In genomic region chr17:67376892-67377726, GRCh38 we compare ENCODE assay signal across 8 cellular contexts. TPM values are rescaled to one million over a fixed set of nuclear protein-coding genes. Genes with fewer than 3 reads are reported as not detected.
DNase-seq lines count a peak whose midpoint lies in the region; ATAC-seq, FAIRE-seq and TF ChIP-seq lines count a peak whose summit lies in the region.

Gene PITPNC1, plus strand, starts transcription at chr17:67377281.

- peaks cover 18% of the 10 kb centered on the region for H3K36me3 Mint-ChIP-seq in CD8-positive, alpha-beta T cell
- peaks cover 17% of the 10 kb centered on the region for H3K36me3 Mint-ChIP-seq in activated CD8-positive, alpha-beta memory T cell treated with anti-CD3 and anti-CD28 coated beads, Interleukin-2, amount 10 ng/mL, durations not matched to agents 7 days and 5 days

- no peak for TF ChIP-seq EP300 in H1 (IDR thresholded peaks at IDR 0.05; ENCODE audit: borderline replicate concordance in 1 of 2, low read depth in 2 of 2, low read length in 2 of 2)

- POLR2A ChIA-PET in CD8-positive, alpha-beta T cell (lab: Charles Lee), result interaction anchor here (0.6 to 9.4 kb wide), 16 partner anchors 9 to 620 kb away, joined by 3 to 159 read pairs (median 6); partner anchors contain the start of gene PSMD12
- POLR2A ChIA-PET in H1 (lab: Charles Lee; ENCODE audit: partially characterized antibody), result interaction anchor here (0.7 to 1.1 kb wide), 6 partner anchors 9 to 547 kb away, joined by 3 read pairs; partner anchors contain the start of gene NOL11

- H3K23ac ChIP-seq in H1 (ENCODE audit: insufficient read length), result no peak within 1 kb of the TSS

- H4K91ac ChIP-seq in H1 (replicated peaks; ENCODE audit: insufficient read length, low read length), result peak within 1 kb of the TSS; percentile 87

- H2BK20ac ChIP-seq in H1 (ENCODE audit: low read length), result 0 out of 2 replicates have a peak within 1 kb of the TSS, but pooled peaks have one; percentile 55

- H3K79me2 ChIP-seq in H1 (ENCODE audit: control insufficient read depth in 1 of 2, insufficient read depth in 2 of 2, low read length in 2 of 2), result peaks cover 0 to 32% of the 10 kb centered on the region in 2 experiments; a peak in 2 of 4 replicates

- peak; percentile 72 to 94 (median 88) for DNase-seq in CD8-positive, alpha-beta T cell
- DNase-seq in HL-60 (ENCODE audit: low read depth in 1 of 2, low spot score in 1 of 2), result peak in 1 of 2 experiments; percentile 89
- peak; percentile 65 for DNase-seq in NT2/D1 (ENCODE audit: low read depth, low spot score)
- DNase-seq in activated CD8-positive, alpha-beta memory T cell treated with anti-CD3 and anti-CD28 coated beads, Interleukin-2, amount 10 ng/mL, durations not matched to agents 7 days and 5 days, result peak; percentile 93
- DNase-seq in H1 (ENCODE audit: low read depth in 1 of 2, low spot score in 2 of 2), result peak in 1 of 2 experiments; percentile 89
- DNase-seq in mesenteric fat pad (ENCODE audit: low spot score), result peak; percentile 95
- peak; percentile 65 for DNase-seq in stimulated activated CD8-positive, alpha-beta memory T cell treated with anti-CD3 and anti-CD28 coated beads, Interleukin-15, amount 100 ng/mL, for 24 hours (ENCODE audit: low read depth)

- CTCF ChIA-PET in CD8-positive, alpha-beta T cell (lab: Charles Lee), result interaction anchor here (1.0 to 23.0 kb wide), 17 partner anchors 10 to 312 kb away, joined by 3 to 502 read pairs (median 24); partner anchors contain the start of gene PSMD12
- CTCF ChIA-PET in activated CD8-positive, alpha-beta memory T cell treated with anti-CD3 and anti-CD28 coated beads, Interleukin-2, amount 10 ng/mL, durations not matched to agents 7 days and 5 days (lab: Charles Lee), result interaction anchor here (0.8 to 10.5 kb wide), 16 partner anchors 11 to 340 kb away, joined by 3 to 209 read pairs (median 15); partner anchors contain the start of gene PSMD12
- CTCF ChIA-PET in H1 (lab: Charles Lee; ENCODE audit: partially characterized antibody), result interaction anchor here (0.9 to 3.6 kb wide), 9 partner anchors 10 to 267 kb away, joined by 3 to 17 read pairs (median 4); no protein-coding TSS in a partner anchor

- peak; percentile 70 to 76 for TF ChIP-seq POLR2A in H1 (IDR thresholded peaks at IDR 0.05; ENCODE audit: control extremely low read depth in 1 of 2, low read depth in 2 of 2, low read length in 2 of 2)

- peak within 1 kb of the TSS; percentile 73 for H4K8ac ChIP-seq in H1 (ENCODE audit: extremely low read depth, insufficient read depth, low read length)

- H3K9me3 ChIP-seq in CD8-positive, alpha-beta T cell (ENCODE audit: low read length), result no peaks in the 10 kb centered on the region
- H3K9me3 ChIP-seq in NT2/D1 (ENCODE audit: insufficient read depth, low read length), result peaks cover 15% of the 10 kb centered on the region; the same call in 1 of the 2 replicates
- H3K9me3 ChIP-seq in H1 (ENCODE audit: insufficient read depth in 2 of 2, low read depth in 1 of 2, low read length in 1 of 2), result peaks cover 0 to 4% of the 10 kb centered on the region in 2 experiments; a peak in 1 of 4 replicates

- H2AFZ ChIP-seq in H1 (ENCODE audit: low read length), result peak within 1 kb of the TSS; percentile 92

- intact Hi-C loops in CD8-positive, alpha-beta T cell (cut with DNase I, micrococcal nuclease), result loop anchor here (1.0 to 10.0 kb wide), 5 partner anchors 11 to 450 kb away; partner anchors contain the start of genes BPTF (in 1 of the 2), NOL11 (in 1 of the 2) and PSMD12 (in 1 of the 2)

- peaks cover 13% of the 10 kb centered on the region; the same call in 1 of the 2 replicates for H3K23me2 ChIP-seq in H1 (ENCODE audit: low read depth, low read length)

- H3K9ac ChIP-seq in NT2/D1 (ENCODE audit: insufficient read length, low read depth) (peak within 1 kb of the TSS; percentile 94), H1 (replicated peaks in 1 of 4; ENCODE audit: extremely low read depth in 1 of 4, low read depth in 3 of 4, low read length in 3 of 4) (peak within 1 kb of the TSS; percentile 68 to 84 (median 76))

- H2AK5ac ChIP-seq in H1 (ENCODE audit: low read depth, low read length), result no peak within 1 kb of the TSS

- no peaks in the 10 kb centered on the region for H3K9me3 Mint-ChIP-seq in CD8-positive, alpha-beta T cell
- no peaks in the 10 kb centered on the region for H3K9me3 Mint-ChIP-seq in activated CD8-positive, alpha-beta memory T cell treated with anti-CD3 and anti-CD28 coated beads, Interleukin-2, amount 10 ng/mL, durations not matched to agents 7 days and 5 days (ENCODE audit: low read depth)

- peaks cover 3% of the 10 kb centered on the region for H3K79me1 ChIP-seq in H1 (ENCODE audit: low read depth, low read length)

- TF ChIP-seq CTCF in CD8-positive, alpha-beta T cell (IDR thresholded peaks at IDR 0.05), result no peak
- TF ChIP-seq CTCF in HL-60 (IDR thresholded peaks at IDR 0.05; ENCODE audit: insufficient read depth, low read length), result no peak
- no peak for TF ChIP-seq CTCF in H1 (IDR thresholded peaks at IDR 0.05; ENCODE audit: control extremely low read depth in 1 of 3, insufficient read depth in 1 of 3, low read depth in 1 of 3, low read length in 3 of 3)

- peak within 1 kb of the TSS; percentile 75 to 92 for H3K4me2 ChIP-seq in H1 (ENCODE audit: insufficient read depth in 1 of 2, low read depth in 2 of 2, low read length in 2 of 2)

- no peaks in the 10 kb centered on the region for H3K27me3 Mint-ChIP-seq in CD8-positive, alpha-beta T cell (ENCODE audit: low read depth)
- H3K27me3 Mint-ChIP-seq in activated CD8-positive, alpha-beta memory T cell treated with anti-CD3 and anti-CD28 coated beads, Interleukin-2, amount 10 ng/mL, durations not matched to agents 7 days and 5 days, result no peaks in the 10 kb centered on the region

- no peaks in the 10 kb centered on the region for H3K36me3 ChIP-seq in CD8-positive, alpha-beta T cell (ENCODE audit: insufficient read depth, low read length)
- peaks cover 5% of the 10 kb centered on the region for H3K36me3 ChIP-seq in NT2/D1 (ENCODE audit: insufficient read depth, insufficient read length, low read length)
- H3K36me3 ChIP-seq in H1 (ENCODE audit: control insufficient read depth in 2 of 4, insufficient read depth in 4 of 4, low read length in 3 of 4), result peaks cover 0 to 3% (median 0%) of the 10 kb centered on the region in 4 experiments; a peak in 1 of 8 replicates

- peak within 1 kb of the TSS; percentile 92 for H4K5ac ChIP-seq in H1 (ENCODE audit: insufficient read length, low read depth, low read length)

- peak within 1 kb of the TSS; percentile 95 for H3K4me3 Mint-ChIP-seq in CD8-positive, alpha-beta T cell
- H3K4me3 Mint-ChIP-seq in activated CD8-positive, alpha-beta memory T cell treated with anti-CD3 and anti-CD28 coated beads, Interleukin-2, amount 10 ng/mL, durations not matched to agents 7 days and 5 days, result peak within 1 kb of the TSS; percentile 83

- peak within 1 kb of the TSS; percentile 88; the same call in 1 of the 2 replicates for H2BK12ac ChIP-seq in H1 (ENCODE audit: low read depth, low read length)

- no peak for FAIRE-seq in H1 (lab: Jason Lieb, UNC)

- H4K20me1 ChIP-seq in H1 (replicated peaks in 1 of 2; ENCODE audit: control insufficient read depth in 1 of 2, insufficient read depth in 2 of 2, low read length in 2 of 2), result no peaks in the 10 kb centered on the region

- H2BK5ac ChIP-seq in H1 (ENCODE audit: low read depth, low read length), result peak within 1 kb of the TSS; percentile 93

- peaks cover 43% of the 10 kb centered on the region for H3K4me1 ChIP-seq in CD8-positive, alpha-beta T cell (ENCODE audit: insufficient read depth, low read length)
- H3K4me1 ChIP-seq in NT2/D1 (ENCODE audit: insufficient read depth, insufficient read length) (no peaks in the 10 kb centered on the region), H1 (replicated peaks in 1 of 4; ENCODE audit: control insufficient read depth in 3 of 4, insufficient read depth in 4 of 4, low read length in 3 of 4) (peaks cover 2 to 5% (median 4%) of the 10 kb centered on the region in 4 experiments; a peak in 6 of 7 replicates)

- H3K27me3 ChIP-seq in CD8-positive, alpha-beta T cell (ENCODE audit: insufficient read depth, low read length), result no peaks in the 10 kb centered on the region
- H3K27me3 ChIP-seq in HL-60 (ENCODE audit: insufficient read depth, poor library complexity, severe bottlenecking) (no peaks in the 10 kb centered on the region), NT2/D1 (ENCODE audit: insufficient read depth, insufficient read length) (no peaks in the 10 kb centered on the region), H1 (replicated peaks in 1 of 4; ENCODE audit: control insufficient read depth in 3 of 4, extremely low read depth in 1 of 4, insufficient read depth in 3 of 4, low read length in 3 of 4) (no peaks in the 10 kb centered on the region)

- peak within 1 kb of the TSS; percentile 88; the same call in 1 of the 2 replicates for H2BK15ac ChIP-seq in H1 (ENCODE audit: low read length)

- peak within 1 kb of the TSS; percentile 75 for H3K4ac ChIP-seq in H1 (replicated peaks; ENCODE audit: insufficient read length, low read depth, low read length)

- peak within 1 kb of the TSS; percentile 94 for H3K27ac Mint-ChIP-seq in CD8-positive, alpha-beta T cell
- peak within 1 kb of the TSS; percentile 87 for H3K27ac Mint-ChIP-seq in activated CD8-positive, alpha-beta memory T cell treated with anti-CD3 and anti-CD28 coated beads, Interleukin-2, amount 10 ng/mL, durations not matched to agents 7 days and 5 days

- peak within 1 kb of the TSS; percentile 70 for H3K56ac ChIP-seq in H1 (replicated peaks; ENCODE audit: insufficient read length, low read depth, low read length)

- peak within 1 kb of the TSS; percentile 98 for H2BK120ac ChIP-seq in H1 (replicated peaks; ENCODE audit: low read depth, low read length)

- H3K14ac ChIP-seq in H1 (ENCODE audit: insufficient read length), result no peak within 1 kb of the TSS

- peak within 1 kb of the TSS; percentile 87 for H3K27ac ChIP-seq in CD8-positive, alpha-beta T cell (ENCODE audit: low read depth, low read length)
- H3K27ac ChIP-seq in HL-60 (replicated peaks), result peak within 1 kb of the TSS; percentile 81
- peak within 1 kb of the TSS; percentile 77 for H3K27ac ChIP-seq in H1 (ENCODE audit: low read depth, low read length)

- H3K4me1 Mint-ChIP-seq in CD8-positive, alpha-beta T cell (ENCODE audit: low read depth), result peaks cover 48% of the 10 kb centered on the region
- peaks cover 44% of the 10 kb centered on the region for H3K4me1 Mint-ChIP-seq in activated CD8-positive, alpha-beta memory T cell treated with anti-CD3 and anti-CD28 coated beads, Interleukin-2, amount 10 ng/mL, durations not matched to agents 7 days and 5 days

- no peak for TF ChIP-seq RAD21 in H1 (IDR thresholded peaks at IDR 0.05 in 1 of 2, conservative IDR thresholded peaks at IDR 0.05 in 1 of 2; ENCODE audit: low read depth in 2 of 2, low read length in 2 of 2)

- peak within 1 kb of the TSS; percentile 85 for H3K18ac ChIP-seq in H1 (ENCODE audit: extremely low read depth, low read length)

- H3K4me3 ChIP-seq in CD8-positive, alpha-beta T cell (ENCODE audit: low read depth, low read length), result peak within 1 kb of the TSS; percentile 94
- H3K4me3 ChIP-seq in HL-60 (replicated peaks; ENCODE audit: insufficient read depth, low read length) (peak within 1 kb of the TSS; percentile 85), NT2/D1 (ENCODE audit: insufficient read length, low read depth) (peak within 1 kb of the TSS; percentile 76), H1 (ENCODE audit: extremely low read depth in 1 of 4, insufficient read depth in 2 of 4, low read depth in 3 of 4, low read length in 4 of 4) (peak within 1 kb of the TSS; percentile 80 to 95 (median 91))

- ATAC-seq in CD8-positive, alpha-beta T cell, result peak; percentile 70
- peak; percentile 66 for ATAC-seq in GM19463 (IDR thresholded peaks at IDR 0.05; ENCODE audit: unreplicated experiment)
- peak; percentile 78 for ATAC-seq in activated CD8-positive, alpha-beta memory T cell treated with anti-CD3 and anti-CD28 coated beads, Interleukin-2, amount 10 ng/mL, durations not matched to agents 7 days and 5 days

- WGBS in H1 (ENCODE audit: extremely low coverage in 1 of 2, insufficient coverage in 1 of 2, insufficient read length in 1 of 2, insufficient replicate concordance in 2 of 2, low coverage in 1 of 2, low lambda C conversion rate in 2 of 2, missing lambda C conversion rate in 1 of 2), 2 experiments, result 2% methylated on average over 58 of the region's 76 CpGs; no CpG with 5 or more reads in 1 of the 2 experiments

RNA-seq across cellular contexts. Expression of gene PITPNC1, which starts in this region (rescaled TPM):
- 100 to 1,000 TPM; 110 to 111 TPM for total RNA-seq in CD8-positive, alpha-beta T cell
- total RNA-seq in activated CD8-positive, alpha-beta memory T cell treated with anti-CD3 and anti-CD28 coated beads, Interleukin-2, amount 10 ng/mL, durations not matched to agents 7 days and 5 days, result 10 to 100 TPM; 44.9 to 67.6 TPM
- total RNA-seq in H1 (2021; fragmentation: NEBNext Ultra II Directional; extraction: Animal tissue kit (Norgen Biotek cat#: 25700)), result 53.8 and 54.7 TPM in 2 replicates
- polyA plus RNA-seq in H1 (2011; rRNA removed), result 13.6 and 17.6 TPM in 2 replicates
- 21.2 TPM for polyA plus RNA-seq in H1 (2011; cell fraction: cytosol; rRNA removed)
- 12.1 TPM for polyA plus RNA-seq in H1 (2011; cell fraction: nucleus; rRNA removed)
- polyA plus RNA-seq in H1 (2012, experiment 1 of 2), result 33.7 to 47.4 TPM (median 36.9 TPM) in 4 replicates
- polyA plus RNA-seq in H1 (2012, experiment 2 of 2), result 46.7 TPM
- polyA plus RNA-seq in H1 (2013, experiment 1 of 2), result 47.4 TPM
- 44.0 TPM for polyA plus RNA-seq in H1 (2013, experiment 2 of 2)
- polyA minus RNA-seq in H1 (2011; rRNA and poly(A)+ RNA removed), result 19.7 and 24.7 TPM in 2 replicates
- polyA minus RNA-seq in H1 (2011; cell fraction: cytosol; rRNA and poly(A)+ RNA removed), result 24.5 TPM
- polyA minus RNA-seq in H1 (2011; cell fraction: nucleus; rRNA and poly(A)+ RNA removed), result 25.2 TPM
- total RNA-seq in mesenteric fat pad, result 47.1 TPM
